In genomic region chr12:12349711-12350665, GRCh38 we compare ENCODE assay signal across 8 cellular contexts. TPM values are rescaled to one million over a fixed set of nuclear protein-coding genes. Genes with fewer than 3 reads are reported as not detected.
DNase-seq lines count a peak whose midpoint lies in the region; ATAC-seq and TF ChIP-seq lines count a peak whose summit lies in the region.

MANSC1 (minus strand) TSS chr12:12350242; CDS start chr12:12343314, 6,928 bp downstream.

- no peaks in the 10 kb centered on the region for H3K9me3 ChIP-seq in SK-N-SH
- H3K9me3 ChIP-seq in trophoblast cell (ENCODE audit: insufficient read depth, low read depth, low read length) = peaks cover 2% of the 10 kb centered on the region

- DNase-seq in DMS53 treated with DMSO at 0.1 percent for 48 hours (lab: John Stamatoyannopoulos, UW; ENCODE audit: unreplicated experiment) (peak; percentile 80), SK-N-SH (peak; percentile 89), amygdala (lab: John Stamatoyannopoulos, UW) (peak in 45 of 56 donors; percentile 11 to 72 (median 49)), left cardiac atrium (peak; percentile 81), trophoblast cell (peak; percentile 17 to 63), NCI-H226 (no peak)
- peak; percentile 76 for DNase-seq in Jurkat, Clone E6-1 (ENCODE audit: low read depth, low spot score)

- peak within 1 kb of the TSS; percentile 52 for H4K91ac ChIP-seq in trophoblast cell (ENCODE audit: low read depth, low read length)

- peak within 1 kb of the TSS; percentile 96 for H2AFZ ChIP-seq in SK-N-SH (ENCODE audit: low read depth)
- peak within 1 kb of the TSS; percentile 27 for H2AFZ ChIP-seq in trophoblast cell (ENCODE audit: insufficient read depth, low read length, poor library complexity)

- peak within 1 kb of the TSS; percentile 60 for H3K9ac ChIP-seq in SK-N-SH
- H3K9ac ChIP-seq in trophoblast cell (ENCODE audit: low read length) = peak within 1 kb of the TSS; percentile 72

- no peak within 1 kb of the TSS for H2BK12ac ChIP-seq in trophoblast cell (ENCODE audit: low read length)

- H3K14ac ChIP-seq in trophoblast cell (ENCODE audit: low read length) = peak within 1 kb of the TSS; percentile 59

- CTCF ChIA-PET in SK-N-SH (lab: Yijun Ruan, JAX) = interaction anchor here (0.7 to 2.1 kb wide), 18 partner anchors 8 to 684 kb away, joined by 3 to 18 read pairs (median 4); partner anchors contain the start of gene LRP6

- H3K4me3 ChIP-seq in Jurkat, Clone E6-1 (ENCODE audit: low read length) = peak within 1 kb of the TSS; percentile 56
- H3K4me3 ChIP-seq in SK-N-SH (ENCODE audit: low read depth in 2 of 2, low read length in 1 of 2) (peak within 1 kb of the TSS; percentile 72 to 78), trophoblast cell (ENCODE audit: low read depth, low read length) (peak within 1 kb of the TSS; percentile 82)

- H3K27ac ChIP-seq in SK-N-SH (ENCODE audit: low read depth in 2 of 2, low read length in 1 of 2) (peak within 1 kb of the TSS in 1 of 2 experiments; percentile 86; a peak in 2 of 4 replicates), trophoblast cell (ENCODE audit: low read depth, low read length) (no peak within 1 kb of the TSS)

- H3K27me3 ChIP-seq in SK-N-SH (ENCODE audit: insufficient read depth) (no peaks in the 10 kb centered on the region), trophoblast cell (ENCODE audit: insufficient read depth, low read length) (no peaks in the 10 kb centered on the region)

- H2BK5ac ChIP-seq in trophoblast cell (ENCODE audit: low read depth, low read length, poor library complexity) = no peak within 1 kb of the TSS

- H3K4me2 ChIP-seq in SK-N-SH = peak within 1 kb of the TSS; percentile 88
- H3K4me2 ChIP-seq in trophoblast cell (ENCODE audit: low read length) = peak within 1 kb of the TSS; percentile 96

- H2BK120ac ChIP-seq in trophoblast cell (ENCODE audit: insufficient read depth, low read length, poor library complexity) = peak within 1 kb of the TSS; percentile 37

- peak within 1 kb of the TSS; percentile 28 for H3K18ac ChIP-seq in trophoblast cell (ENCODE audit: low read length)

- TF ChIP-seq CTCF in SK-N-SH (IDR thresholded peaks at IDR 0.05) = peak; percentile 48

- H3K79me2 ChIP-seq in SK-N-SH (ENCODE audit: insufficient read depth) = no peaks in the 10 kb centered on the region
- no peaks in the 10 kb centered on the region for H3K79me2 ChIP-seq in trophoblast cell (ENCODE audit: control insufficient read depth, insufficient read depth, low read length, poor library complexity)

- no peak within 1 kb of the TSS for H3K4ac ChIP-seq in trophoblast cell (ENCODE audit: low read depth, low read length)

- no peaks in the 10 kb centered on the region for H3K9me2 ChIP-seq in SK-N-SH

- H3K4me1 ChIP-seq in SK-N-SH (ENCODE audit: control insufficient read depth in 1 of 2, insufficient read depth in 2 of 2, low read depth in 1 of 2, low read length in 1 of 2) (peaks cover 0 to 7% of the 10 kb centered on the region in 2 experiments; a peak in 2 of 4 replicates), trophoblast cell (ENCODE audit: control insufficient read depth in 1 of 2, insufficient read depth in 2 of 2, low read length in 2 of 2) (no peaks in the 10 kb centered on the region)

- peak; percentile 92 to 95 for ATAC-seq in left cardiac atrium
- no peak for ATAC-seq in GM18870 (IDR thresholded peaks at IDR 0.05; ENCODE audit: unreplicated experiment)

- H3K23ac ChIP-seq in trophoblast cell (ENCODE audit: low read length) = no peak within 1 kb of the TSS

- WGBS in SK-N-SH (ENCODE audit: low lambda C conversion rate) = 8% methylated on average over 10 of the region's 68 CpGs
- WGBS in trophoblast cell (ENCODE audit: extremely low coverage, insufficient coverage, insufficient read length) = no CpG with 5 or more reads among the region's 68 CpGs

- H3F3A ChIP-seq in SK-N-SH (replicated peaks; ENCODE audit: insufficient read depth) = peaks cover 9% of the 10 kb centered on the region

- H2AK5ac ChIP-seq in trophoblast cell (ENCODE audit: low read length) = no peak within 1 kb of the TSS

- intact Hi-C loops in left cardiac atrium (cut with DNase I) = no loop called here

- no peak; the same call in 1 of the 2 replicates for TF ChIP-seq RAD21 in SK-N-SH (IDR thresholded peaks at IDR 0.05; ENCODE audit: low read length)

- H3K36me3 ChIP-seq in SK-N-SH (replicated peaks in 1 of 2; ENCODE audit: control insufficient read depth in 1 of 2, insufficient read depth in 2 of 2, low read length in 1 of 2) (no peaks in the 10 kb centered on the region), trophoblast cell (ENCODE audit: control insufficient read depth in 1 of 2, insufficient read depth in 2 of 2, low read length in 2 of 2) (no peaks in the 10 kb centered on the region)

- H4K20me1 ChIP-seq in SK-N-SH (ENCODE audit: insufficient read depth) = no peaks in the 10 kb centered on the region

- peaks cover 7% of the 10 kb centered on the region for H3K79me1 ChIP-seq in trophoblast cell (ENCODE audit: low read length)

- peak within 1 kb of the TSS; percentile 71 for H4K8ac ChIP-seq in trophoblast cell (ENCODE audit: low read depth, low read length)

- POLR2A ChIA-PET in SK-N-SH (lab: Yijun Ruan, JAX) = interaction anchor here (0.6 to 1.0 kb wide), 5 partner anchors 15 to 369 kb away, joined by 3 read pairs; no protein-coding TSS in a partner anchor

- H4K12ac ChIP-seq in trophoblast cell (ENCODE audit: low read depth, low read length) = peak within 1 kb of the TSS; percentile 52

- TF ChIP-seq EP300 in SK-N-SH (IDR thresholded peaks at IDR 0.05; ENCODE audit: borderline replicate concordance in 1 of 2, low read depth in 1 of 2, low read length in 1 of 2) = no peak

TF ChIP-seq in SK-N-SH, 30 proteins besides CTCF, POLR2A, EP300 and RAD21 (continues in another document):
- TF ChIP-seq POLR2AphosphoS5 (IDR thresholded peaks at IDR 0.05; ENCODE audit: low read depth, low read length) (0 out of 2 replicates have a peak, but pooled peaks have one; percentile 41), GATA2 (CRISPR knock-in tag; IDR thresholded peaks at IDR 0.05) (no peak), GABPA (IDR thresholded peaks at IDR 0.05; ENCODE audit: low read depth) (peak; percentile 68), REST (IDR thresholded peaks at IDR 0.05; ENCODE audit: low read depth, low read length) (no peak), FOXM1 (IDR thresholded peaks at IDR 0.05; ENCODE audit: low read depth) (no peak), JUND (IDR thresholded peaks at IDR 0.05) (no peak), MAX (IDR thresholded peaks at IDR 0.05; ENCODE audit: low read depth) (peak; percentile 69; the same call in 1 of the 2 replicates), SIN3A (IDR thresholded peaks at IDR 0.05; ENCODE audit: borderline replicate concordance, low read depth, low read length) (no peak), NFIC (IDR thresholded peaks at IDR 0.05; ENCODE audit: borderline replicate concordance) (no peak), FOXJ3 (CRISPR knock-in tag; IDR thresholded peaks at IDR 0.05) (no peak), ELF1 (IDR thresholded peaks at IDR 0.05) (peak; percentile 64), TAF1 (IDR thresholded peaks at IDR 0.05; ENCODE audit: borderline replicate concordance, low read depth, low read length) (0 out of 2 replicates have a peak, but pooled peaks have one; percentile 29), USF2 (IDR thresholded peaks at IDR 0.05; ENCODE audit: borderline replicate concordance, low read depth, low read length) (no peak), RFX5 (IDR thresholded peaks at IDR 0.05; ENCODE audit: low read length) (no peak), EZH2phosphoT487 (IDR thresholded peaks at IDR 0.05; ENCODE audit: borderline replicate concordance, low read depth) (no peak), NRF1 (IDR thresholded peaks at IDR 0.05; ENCODE audit: low read depth, low read length) (no peak), CHD2 (IDR thresholded peaks at IDR 0.05; ENCODE audit: low read length, partially characterized antibody) (peak; percentile 62)

RNA-seq across cellular contexts. Expression of gene MANSC1, which starts in this region (rescaled TPM):
- polyA plus RNA-seq in Jurkat, Clone E6-1 (2012; ENCODE audit: insufficient read depth, insufficient read length) = 2.2 TPM
- polyA plus RNA-seq in SK-N-SH (2012; rRNA removed) = 2.9 and 3.7 TPM in 2 replicates
- 4.7 and 5.1 TPM in 2 replicates for polyA plus RNA-seq in SK-N-SH (2012; cell fraction: cytosol; rRNA removed)
- polyA plus RNA-seq in SK-N-SH (2012; cell fraction: nucleus; rRNA removed) = 1.2 and 1.7 TPM in 2 replicates
- 10 to 100 TPM; 12.0 to 18.5 TPM for total RNA-seq in left cardiac atrium
- polyA plus RNA-seq in trophoblast cell (2013) = 4.2 and 4.3 TPM in 2 replicates
